Comparison of ENCODE assay signal across 9 cellular contexts in the genomic region with DNA sequence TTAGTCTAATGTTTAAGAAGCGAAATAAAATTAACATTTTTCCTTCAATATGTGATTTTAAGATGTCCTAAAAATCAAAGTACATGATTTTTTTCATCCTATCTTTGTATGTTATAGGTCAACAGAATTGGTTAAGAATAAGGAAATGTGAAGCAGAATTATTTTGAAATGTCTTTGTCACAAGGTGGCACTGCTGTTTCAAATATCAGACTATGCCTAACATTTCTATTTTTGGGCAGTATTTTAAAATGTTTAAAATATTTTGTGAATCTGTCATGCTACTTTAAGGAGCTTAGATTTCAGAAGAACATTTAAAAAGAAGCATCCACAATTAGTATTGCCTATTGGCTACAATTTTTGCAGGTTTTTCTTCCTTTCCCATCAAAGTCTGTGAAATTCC. TPM values are rescaled to one million over a fixed set of nuclear protein-coding genes. Genes with fewer than 3 reads are reported as not detected.
DNase-seq lines count a peak whose midpoint lies in the region; ATAC-seq and TF ChIP-seq lines count a peak whose summit lies in the region.
"Had no signal": no experiment of that assay in that cellular context is flagged by ENCODE, and none has a peak within 500 bp of the region (broad histone marks: within the 10 kb centered on the region; RNA-seq: fewer than 3 reads in every experiment).

No MANE protein-coding gene starts in this region.

- 21 to 22% methylated on average over 1 of the region's 1 CpG for WGBS in transverse colon (ENCODE audit: low coverage in 1 of 2), 2 donors

- H3K4me1 Mint-ChIP-seq in GM23338: no peaks in the 10 kb centered on the region
- H3K4me1 Mint-ChIP-seq in naive thymus-derived CD8-positive, alpha-beta T cell: no peaks in the 10 kb centered on the region
- H3K4me1 Mint-ChIP-seq in naive thymus-derived CD4-positive, alpha-beta T cell: no peaks in the 10 kb centered on the region
- H3K4me1 Mint-ChIP-seq: activated naive CD8-positive, alpha-beta T cell treated with anti-CD3 and anti-CD28 coated beads, Interleukin-2, amount 10 ng/mL, durations not matched to agents 7 days and 5 days had no signal

- no peaks in the 10 kb centered on the region for H4K20me1 ChIP-seq in GM23338 (replicated peaks; ENCODE audit: insufficient read depth)
- no peaks in the 10 kb centered on the region for H4K20me1 ChIP-seq in OCI-LY7 (ENCODE audit: insufficient read depth, low read length)

- H3K9me3 ChIP-seq in BE2C (no peaks in the 10 kb centered on the region), OCI-LY7 (ENCODE audit: low read length) (no peaks in the 10 kb centered on the region), transverse colon (no peaks in the 10 kb centered on the region)
- no peaks in the 10 kb centered on the region for H3K9me3 ChIP-seq in naive thymus-derived CD4-positive, alpha-beta T cell (ENCODE audit: control insufficient read depth in 2 of 3, low read length in 3 of 3)

- in situ Hi-C loops in transverse colon (cut with MboI; ENCODE audit: low pct_ligation_motif_present in 1 of 4, low pct_unique_long_range_greater_than_20kb in 1 of 4, low sequenced_read_pairs in 3 of 4): no loop called here

- TF ChIP-seq POLR2A in transverse colon (IDR thresholded peaks at IDR 0.05): no peak

- H3K27me3 Mint-ChIP-seq in GM23338 (ENCODE audit: insufficient read depth, low read depth, poor library complexity): no peaks in the 10 kb centered on the region
- no peaks in the 10 kb centered on the region for H3K27me3 Mint-ChIP-seq in naive thymus-derived CD8-positive, alpha-beta T cell
- H3K27me3 Mint-ChIP-seq in naive thymus-derived CD4-positive, alpha-beta T cell: no peaks in the 10 kb centered on the region
- H3K27me3 Mint-ChIP-seq: activated naive CD8-positive, alpha-beta T cell treated with anti-CD3 and anti-CD28 coated beads, Interleukin-2, amount 10 ng/mL, durations not matched to agents 7 days and 5 days had no signal

- TF ChIP-seq CTCF in BE2C (IDR thresholded peaks at IDR 0.05; ENCODE audit: low read depth, low read length) (peak; percentile 45), GM23338 (conservative IDR thresholded peaks at IDR 0.05; ENCODE audit: low read depth in 2 of 2) (peak in 1 of 2 experiments; percentile 63), OCI-LY7 (conservative IDR thresholded peaks at IDR 0.05; ENCODE audit: low read length) (peak; percentile 68), transverse colon (IDR thresholded peaks at IDR 0.05) (peak in 1 of 5 experiments; percentile 7)

- CTCF ChIA-PET in OCI-LY7 (lab: Charles Lee; ENCODE audit: unreplicated experiment): no interaction called here
- CTCF ChIA-PET in naive thymus-derived CD4-positive, alpha-beta T cell (lab: Charles Lee): no interaction called here

- H3K4me2 ChIP-seq in GM23338 (no peak overlapping the region), OCI-LY7 (ENCODE audit: low read length) (no peak overlapping the region)

- POLR2A ChIA-PET in OCI-LY7 (lab: Charles Lee): no interaction called here
- POLR2A ChIA-PET in naive thymus-derived CD8-positive, alpha-beta T cell (lab: Charles Lee): no interaction called here
- POLR2A ChIA-PET in naive thymus-derived CD4-positive, alpha-beta T cell (lab: Charles Lee): no interaction called here

- ATAC-seq in GM23338: no peak
- ATAC-seq in HG02588 (IDR thresholded peaks at IDR 0.05; ENCODE audit: unreplicated experiment): no peak
- ATAC-seq in naive thymus-derived CD8-positive, alpha-beta T cell: no peak
- ATAC-seq in naive thymus-derived CD4-positive, alpha-beta T cell: no peak

- H3K79me2 ChIP-seq in GM23338 (replicated peaks; ENCODE audit: insufficient read depth): no peaks in the 10 kb centered on the region
- no peaks in the 10 kb centered on the region for H3K79me2 ChIP-seq in OCI-LY7 (ENCODE audit: insufficient read depth, low read depth, low read length)

- H3K36me3 ChIP-seq in BE2C (no peaks in the 10 kb centered on the region), GM23338 (ENCODE audit: insufficient read depth) (no peaks in the 10 kb centered on the region), OCI-LY7 (ENCODE audit: insufficient read depth, low read length) (no peaks in the 10 kb centered on the region), transverse colon (no peaks in the 10 kb centered on the region)
- H3K36me3 ChIP-seq in naive thymus-derived CD4-positive, alpha-beta T cell (ENCODE audit: control insufficient read depth in 2 of 3, insufficient read depth in 3 of 3, low read length in 3 of 3): no peaks in the 10 kb centered on the region

- H3K27me3 ChIP-seq in BE2C (no peaks in the 10 kb centered on the region), GM23338 (ENCODE audit: insufficient read depth) (no peaks in the 10 kb centered on the region), transverse colon (no peaks in the 10 kb centered on the region)
- no peaks in the 10 kb centered on the region for H3K27me3 ChIP-seq in naive thymus-derived CD4-positive, alpha-beta T cell (ENCODE audit: control insufficient read depth in 2 of 2, insufficient read depth in 2 of 2, low read length in 2 of 2)

- H3K9me3 Mint-ChIP-seq in GM23338: no peaks in the 10 kb centered on the region; the same call in 2 of the 3 replicates
- peaks cover 0 to 5% (median under 1%) of the 10 kb centered on the region in 9 donors for H3K9me3 Mint-ChIP-seq in naive thymus-derived CD8-positive, alpha-beta T cell
- H3K9me3 Mint-ChIP-seq in naive thymus-derived CD4-positive, alpha-beta T cell: peaks cover 0 to 13% (median 0%) of the 10 kb centered on the region in 11 donors
- H3K9me3 Mint-ChIP-seq: activated naive CD8-positive, alpha-beta T cell treated with anti-CD3 and anti-CD28 coated beads, Interleukin-2, amount 10 ng/mL, durations not matched to agents 7 days and 5 days had no signal

- no peak for TF ChIP-seq EP300 in transverse colon (IDR thresholded peaks at IDR 0.05; ENCODE audit: low read depth)

- H2AFZ ChIP-seq in GM23338 (no peak overlapping the region), OCI-LY7 (ENCODE audit: low read length) (no peak overlapping the region)

- no peak overlapping the region for H3K27ac Mint-ChIP-seq in GM23338
- no peak overlapping the region for H3K27ac Mint-ChIP-seq in naive thymus-derived CD8-positive, alpha-beta T cell
- H3K27ac Mint-ChIP-seq in naive thymus-derived CD4-positive, alpha-beta T cell: no peak overlapping the region
- H3K27ac Mint-ChIP-seq: activated naive CD8-positive, alpha-beta T cell treated with anti-CD3 and anti-CD28 coated beads, Interleukin-2, amount 10 ng/mL, durations not matched to agents 7 days and 5 days had no signal

- H3K4me3 Mint-ChIP-seq in GM23338: no peak overlapping the region
- H3K4me3 Mint-ChIP-seq in naive thymus-derived CD8-positive, alpha-beta T cell: no peak overlapping the region
- H3K4me3 Mint-ChIP-seq in naive thymus-derived CD4-positive, alpha-beta T cell: no peak overlapping the region
- H3K4me3 Mint-ChIP-seq: activated naive CD8-positive, alpha-beta T cell treated with anti-CD3 and anti-CD28 coated beads, Interleukin-2, amount 10 ng/mL, durations not matched to agents 7 days and 5 days had no signal

- DNase-seq in BE2C: no peak
- DNase-seq in GM23338 (ENCODE audit: low spot score): peak; percentile 34
- peak; percentile 0 for DNase-seq in OCI-LY7 (ENCODE audit: low spot score)
- peak; percentile 11 for DNase-seq in glomerular visceral epithelial cell (ENCODE audit: extremely low spot score)
- DNase-seq in naive thymus-derived CD8-positive, alpha-beta T cell: no peak
- no peak for DNase-seq in naive thymus-derived CD4-positive, alpha-beta T cell
- DNase-seq in transverse colon: no peak
- DNase-seq: activated naive CD8-positive, alpha-beta T cell treated with anti-CD3 and anti-CD28 coated beads, Interleukin-2, amount 10 ng/mL, durations not matched to agents 7 days and 5 days had no signal

- H3K9me2 ChIP-seq in GM23338 (ENCODE audit: insufficient read depth): 0 out of 2 replicates have a peak, but pooled peaks cover 3% of the 10 kb centered on the region
- no peaks in the 10 kb centered on the region for H3K9me2 ChIP-seq in OCI-LY7 (ENCODE audit: insufficient read depth, low read length)

- H3K36me3 Mint-ChIP-seq in GM23338 (ENCODE audit: low read depth): no peaks in the 10 kb centered on the region
- no peaks in the 10 kb centered on the region for H3K36me3 Mint-ChIP-seq in naive thymus-derived CD8-positive, alpha-beta T cell
- no peaks in the 10 kb centered on the region for H3K36me3 Mint-ChIP-seq in naive thymus-derived CD4-positive, alpha-beta T cell
- H3K36me3 Mint-ChIP-seq: activated naive CD8-positive, alpha-beta T cell treated with anti-CD3 and anti-CD28 coated beads, Interleukin-2, amount 10 ng/mL, durations not matched to agents 7 days and 5 days had no signal

- BruUV-seq in OCI-LY7 (replicated peaks; lab: Mats Ljungman, UMichigan): no TSS peak

- H3K4me1 ChIP-seq in BE2C (peaks cover 3% of the 10 kb centered on the region; the same call in 1 of the 2 replicates), GM23338 (ENCODE audit: insufficient read depth) (no peaks in the 10 kb centered on the region), OCI-LY7 (ENCODE audit: insufficient read depth, low read length, poor library complexity, severe bottlenecking) (no peaks in the 10 kb centered on the region), transverse colon (no peaks in the 10 kb centered on the region)
- no peaks in the 10 kb centered on the region for H3K4me1 ChIP-seq in naive thymus-derived CD4-positive, alpha-beta T cell (ENCODE audit: control insufficient read depth in 2 of 2, insufficient read depth in 2 of 2, low read length in 2 of 2)

- intact Hi-C loops in OCI-LY7 (cut with micrococcal nuclease; ENCODE audit: unreplicated experiment) (no loop called here), transverse colon (cut with DNase I; ENCODE audit: low total_unique reads) (no loop called here)
- intact Hi-C loops in naive thymus-derived CD4-positive, alpha-beta T cell (cut with micrococcal nuclease): no loop called here

- H3K27ac ChIP-seq in GM23338 (ENCODE audit: low read depth) (no peak overlapping the region), OCI-LY7 (ENCODE audit: low read depth, low read length, poor library complexity, severe bottlenecking) (no peak overlapping the region), transverse colon (no peak overlapping the region)
- no peak overlapping the region for H3K27ac ChIP-seq in naive thymus-derived CD4-positive, alpha-beta T cell (ENCODE audit: low read depth, low read length)

- no peaks in the 10 kb centered on the region for H3F3A ChIP-seq in GM23338 (replicated peaks; ENCODE audit: low read depth)

- no peak overlapping the region for H3K4me3 ChIP-seq in BE2C (ENCODE audit: low read depth, low read length)
- no peak overlapping the region for H3K4me3 ChIP-seq in GM23338
- no peak overlapping the region for H3K4me3 ChIP-seq in OCI-LY7 (ENCODE audit: low read depth, low read length, poor library complexity, severe bottlenecking)
- no peak overlapping the region for H3K4me3 ChIP-seq in naive thymus-derived CD4-positive, alpha-beta T cell (ENCODE audit: low read length)
- H3K4me3 ChIP-seq in transverse colon: no peak overlapping the region

RNA-seq across cellular contexts. Expression of a gene that starts 38.7 kb away (rescaled TPM):
- polyA plus RNA-seq in BE2C (2012; ENCODE audit: insufficient read depth, insufficient read length, low read depth): 10.1 TPM
- total RNA-seq in GM23338 (2014; rRNA removed; shearing (Covaris generic)): not detected in 2 replicates
- polyA plus RNA-seq in GM23338 (2016; fragmentation: Nextera tagmentation; extraction: Ambion mirVana): not detected in 2 replicates
- not detected in 2 replicates for total RNA-seq in OCI-LY7 (2014; rRNA removed; shearing (Covaris generic))
- total RNA-seq in OCI-LY7 (2022): not detected in 2 replicates
- not detected for total RNA-seq in naive thymus-derived CD8-positive, alpha-beta T cell
- polyA plus RNA-seq in naive thymus-derived CD8-positive, alpha-beta T cell: not detected
- not detected for total RNA-seq in naive thymus-derived CD4-positive, alpha-beta T cell
- polyA plus RNA-seq in naive thymus-derived CD4-positive, alpha-beta T cell: not detected
- total RNA-seq in transverse colon: not detected
- total RNA-seq: activated naive CD8-positive, alpha-beta T cell treated with anti-CD3 and anti-CD28 coated beads, Interleukin-2, amount 10 ng/mL, durations not matched to agents 7 days and 5 days had no signal

Comparison
In these comparisons a context has a peak if more than half of its experiments do, and no peak if none do; other contexts are left out.
1. DNase-seq: peak in GM23338 (single experiment), OCI-LY7 (single experiment) and glomerular visceral epithelial cell (single experiment); none in BE2C (single experiment), naive thymus-derived CD8-positive, alpha-beta T cell (0 of 10), naive thymus-derived CD4-positive, alpha-beta T cell (0 of 9) and transverse colon (single experiment).